In the genomic region with DNA sequence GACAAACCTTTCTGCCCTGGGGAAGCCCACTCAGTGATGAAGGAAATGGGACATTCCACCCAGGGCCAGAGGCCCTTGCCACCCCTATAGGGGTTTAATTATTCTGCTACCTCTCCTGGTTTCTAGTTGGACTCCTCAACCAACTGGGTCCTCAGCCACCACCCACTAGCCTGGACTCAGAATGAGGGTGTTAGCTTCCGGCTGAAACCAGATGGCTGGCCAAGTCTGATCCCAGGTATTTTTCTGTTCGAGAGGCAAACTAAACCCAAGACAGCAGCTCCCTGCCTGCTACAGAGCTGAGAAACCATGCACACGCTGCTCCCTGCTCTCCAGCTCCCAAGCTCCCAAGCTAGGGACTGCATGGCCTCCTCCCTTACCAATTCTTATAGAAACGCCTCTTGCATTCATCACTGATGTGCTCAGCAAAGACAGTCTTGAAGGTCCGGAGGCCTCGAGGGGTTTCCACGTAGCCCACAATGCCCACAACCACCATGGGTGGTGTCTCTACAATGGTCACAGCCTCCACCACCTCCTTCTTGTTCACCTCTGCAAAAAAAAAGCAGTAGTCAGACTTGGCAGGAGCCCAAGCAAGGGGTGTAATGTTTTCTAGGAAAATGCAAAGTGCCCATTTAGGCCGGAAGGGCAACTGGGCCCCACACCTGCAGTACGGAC, we compare ENCODE assay signal across 8 cellular contexts. TPM values are rescaled to one million over a fixed set of nuclear protein-coding genes. Genes with fewer than 3 reads are reported as not detected.
DNase-seq lines count a peak whose midpoint lies in the region; ATAC-seq and TF ChIP-seq lines count a peak whose summit lies in the region.

No MANE protein-coding gene starts in this region.

- no peak for TF ChIP-seq CTCF in CD4-positive, alpha-beta T cell (IDR thresholded peaks at IDR 0.05)
- no peak for TF ChIP-seq CTCF in left lung (IDR thresholded peaks at IDR 0.05)

- CTCF ChIA-PET in CD4-positive, alpha-beta T cell (lab: Charles Lee) = interaction anchor here (0.7 to 5.4 kb wide), 12 partner anchors 10 to 447 kb away, joined by 3 to 43 read pairs (median 4); a partner anchor contains a TSS

- POLR2A ChIA-PET in CD4-positive, alpha-beta T cell (lab: Charles Lee) = interaction anchor here (0.6 to 5.9 kb wide), 14 partner anchors 11 to 902 kb away, joined by 3 to 163 read pairs (median 4); a partner anchor contains a TSS

- ATAC-seq in CD4-positive, alpha-beta T cell (ENCODE audit: poor library complexity) = no peak
- ATAC-seq in activated naive CD8-positive, alpha-beta T cell treated with anti-CD3 and anti-CD28 coated beads, Interleukin-2, amount 50 U/mL, for 24 hours = no peak
- ATAC-seq in left lung = no peak
- no peak for ATAC-seq in GM21515 (IDR thresholded peaks at IDR 0.05; ENCODE audit: unreplicated experiment)
- ATAC-seq in HG03097 (IDR thresholded peaks at IDR 0.05; ENCODE audit: low FRiP score, unreplicated experiment) = no peak

- no peaks in the 10 kb centered on the region for H3K27me3 ChIP-seq in CD4-positive, alpha-beta T cell (ENCODE audit: control insufficient read depth, insufficient read depth, low read length)
- no peaks in the 10 kb centered on the region for H3K27me3 ChIP-seq in HUES6 (ENCODE audit: control insufficient read depth, insufficient read depth, low read length)
- H3K27me3 ChIP-seq in left lung = no peaks in the 10 kb centered on the region

- peaks cover 70% of the 10 kb centered on the region for H3K36me3 ChIP-seq in HUES6 (ENCODE audit: control insufficient read depth, insufficient read depth, low read length)
- peaks cover 10 to 60% of the 10 kb centered on the region in 2 donors for H3K36me3 ChIP-seq in left lung

- H3K27me3 Mint-ChIP-seq in CD4-positive, alpha-beta T cell = no peaks in the 10 kb centered on the region
- H3K27me3 Mint-ChIP-seq in activated naive CD8-positive, alpha-beta T cell treated with anti-CD3 and anti-CD28 coated beads, Interleukin-2, amount 50 U/mL, for 24 hours = peaks cover 3% of the 10 kb centered on the region

- H3K27ac ChIP-seq in CD4-positive, alpha-beta T cell (ENCODE audit: low read depth, low read length) = no peak overlapping the region
- H3K27ac ChIP-seq in HUES6 (ENCODE audit: low read depth, low read length) (peak overlapping the region; percentile 91), left lung (peak overlapping the region in 1 of 2 donors; percentile 15)

- H3K4me1 ChIP-seq in HUES6 (ENCODE audit: control insufficient read depth, insufficient read depth, low read length) = peaks cover 17% of the 10 kb centered on the region
- peaks cover 29 to 69% of the 10 kb centered on the region in 2 donors for H3K4me1 ChIP-seq in left lung

- DNase-seq in CD4-positive, alpha-beta T cell = no peak
- DNase-seq in activated naive CD8-positive, alpha-beta T cell treated with anti-CD3 and anti-CD28 coated beads, Interleukin-2, amount 50 U/mL, for 24 hours = peak; percentile 41
- DNase-seq in left lung (no peak), COLO829 (ENCODE audit: low spot score) (no peak), NCI-H1092 (lab: John Stamatoyannopoulos, UW) (no peak)

- peak overlapping the region; percentile 99 for H3K4me3 Mint-ChIP-seq in CD4-positive, alpha-beta T cell
- H3K4me3 Mint-ChIP-seq in activated naive CD8-positive, alpha-beta T cell treated with anti-CD3 and anti-CD28 coated beads, Interleukin-2, amount 50 U/mL, for 24 hours = peak overlapping the region; percentile 95

- H3K9me3 Mint-ChIP-seq in CD4-positive, alpha-beta T cell = no peaks in the 10 kb centered on the region
- H3K9me3 Mint-ChIP-seq in activated naive CD8-positive, alpha-beta T cell treated with anti-CD3 and anti-CD28 coated beads, Interleukin-2, amount 50 U/mL, for 24 hours = no peaks in the 10 kb centered on the region

- no peaks in the 10 kb centered on the region for H3K9me3 ChIP-seq in CD4-positive, alpha-beta T cell (ENCODE audit: control insufficient read depth, low read length)
- H3K9me3 ChIP-seq in HUES6 (ENCODE audit: control insufficient read depth, insufficient read depth, low read depth, low read length) (no peaks in the 10 kb centered on the region), left lung (no peaks in the 10 kb centered on the region)

- peak overlapping the region; percentile 96 for H3K27ac Mint-ChIP-seq in CD4-positive, alpha-beta T cell
- H3K27ac Mint-ChIP-seq in activated naive CD8-positive, alpha-beta T cell treated with anti-CD3 and anti-CD28 coated beads, Interleukin-2, amount 50 U/mL, for 24 hours = peak overlapping the region; percentile 100

- H3K4me1 Mint-ChIP-seq in CD4-positive, alpha-beta T cell (ENCODE audit: low read depth) = peaks cover 43% of the 10 kb centered on the region
- peaks cover 68% of the 10 kb centered on the region for H3K4me1 Mint-ChIP-seq in activated naive CD8-positive, alpha-beta T cell treated with anti-CD3 and anti-CD28 coated beads, Interleukin-2, amount 50 U/mL, for 24 hours

- H3K36me3 Mint-ChIP-seq in CD4-positive, alpha-beta T cell (ENCODE audit: low read depth) = peaks cover 79% of the 10 kb centered on the region
- H3K36me3 Mint-ChIP-seq in activated naive CD8-positive, alpha-beta T cell treated with anti-CD3 and anti-CD28 coated beads, Interleukin-2, amount 50 U/mL, for 24 hours (ENCODE audit: low read depth) = peaks cover 79% of the 10 kb centered on the region

- H3K9ac ChIP-seq in HUES6 (ENCODE audit: low read length) = peak overlapping the region; percentile 99

- intact Hi-C loops in CD4-positive, alpha-beta T cell (cut with DNase I, micrococcal nuclease) = loop anchor here (5.0 to 10.0 kb wide), 4 partner anchors 75 to 1262 kb away; a partner anchor contains a TSS
- intact Hi-C loops in left lung (cut with DNase I) = loop anchor here in 1 of 2 donors (10.0 kb wide), 1 partner anchor 142 kb away; no protein-coding TSS in a partner anchor

- H3K4me3 ChIP-seq in HUES6 (ENCODE audit: low read depth, low read length) (peak overlapping the region; percentile 80), left lung (peak overlapping the region; percentile 76 to 77)

RNA-seq across cellular contexts. Expression of a gene that starts 2.2 kb away (rescaled TPM):
- 1,000 to 10,000 TPM; 3,952 to 3,974 TPM for total RNA-seq in CD4-positive, alpha-beta T cell
- 1,000 to 10,000 TPM; 1,506 to 1,575 TPM for total RNA-seq in left lung

RNA-seq across cellular contexts. Expression of a gene that starts 32.6 kb away (rescaled TPM):
- under 1 TPM; 0.44 to 0.59 TPM for total RNA-seq in CD4-positive, alpha-beta T cell
- total RNA-seq in left lung = 1 to 10 TPM; 5.5 to 7.2 TPM

Comparison
In these comparisons a context has a peak if more than half of its experiments do, and no peak if none do; other contexts are left out.
1. RNA of a gene that starts 32.6 kb away (total RNA-seq): 5.5 to 7.2 TPM in left lung; 0.44 to 0.59 TPM in CD4-positive, alpha-beta T cell; every median in the first group is over 4 times any median in the second.